In the genomic region with DNA sequence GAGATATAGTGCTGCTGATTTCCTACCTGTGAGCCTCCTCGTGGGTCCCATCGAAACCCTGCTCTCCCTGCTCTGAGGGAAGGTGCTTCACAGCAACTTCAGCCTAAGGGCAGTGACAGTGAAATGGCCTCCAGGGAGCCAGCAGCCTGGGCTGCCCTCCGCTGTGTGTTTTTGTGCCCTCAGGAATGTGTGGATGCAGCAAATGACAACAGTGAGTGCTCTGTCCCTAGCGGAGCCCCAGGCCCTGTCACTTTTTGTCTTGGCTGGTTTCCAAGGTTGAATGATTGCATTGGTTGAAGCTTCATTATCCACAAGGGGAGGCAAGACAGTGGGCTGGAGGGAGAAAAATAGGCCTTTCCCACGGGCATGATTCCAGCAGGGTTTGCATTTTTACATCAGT, we compare ENCODE assay signal across 1 cellular context.
TF ChIP-seq lines count a peak whose summit lies in the region.

No MANE protein-coding gene starts in this region.

TF ChIP-seq in IMR-90, 13 proteins besides CTCF, POLR2A, EP300 and RAD21 (continued from another document):
- TF ChIP-seq CHD1 (IDR thresholded peaks at IDR 0.05; ENCODE audit: low read depth, low read length) (no peak), RFX5 (IDR thresholded peaks at IDR 0.05; ENCODE audit: low read depth, low read length) (no peak), CEBPB (IDR thresholded peaks at IDR 0.05; ENCODE audit: low read depth, low read length) (no peak), FOS (IDR thresholded peaks at IDR 0.05; ENCODE audit: low read depth, low read length) (no peak), SMC3 (IDR thresholded peaks at IDR 0.05; ENCODE audit: low read depth, low read length) (no peak), RCOR1 (IDR thresholded peaks at IDR 0.05; ENCODE audit: insufficient replicate concordance, low read length) (no peak), MXI1 (IDR thresholded peaks at IDR 0.05; ENCODE audit: borderline replicate concordance, low read depth, low read length) (no peak), BHLHE40 (IDR thresholded peaks at IDR 0.05; ENCODE audit: low read depth, low read length) (no peak), MAZ (IDR thresholded peaks at IDR 0.05; ENCODE audit: borderline replicate concordance, low read depth, low read length) (no peak), MAFK (IDR thresholded peaks at IDR 0.05; ENCODE audit: low read depth, low read length) (no peak)
- TF ChIP-seq, protein P1, sequence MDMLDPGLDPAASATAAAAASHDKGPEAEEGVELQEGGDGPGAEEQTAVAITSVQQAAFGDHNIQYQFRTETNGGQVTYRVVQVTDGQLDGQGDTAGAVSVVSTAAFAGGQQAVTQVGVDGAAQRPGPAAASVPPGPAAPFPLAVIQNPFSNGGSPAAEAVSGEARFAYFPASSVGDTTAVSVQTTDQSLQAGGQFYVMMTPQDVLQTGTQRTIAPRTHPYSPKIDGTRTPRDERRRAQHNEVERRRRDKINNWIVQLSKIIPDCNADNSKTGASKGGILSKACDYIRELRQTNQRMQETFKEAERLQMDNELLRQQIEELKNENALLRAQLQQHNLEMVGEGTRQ (IDR thresholded peaks at IDR 0.05; ENCODE audit: low read depth, low read length) = no peak
